Comparison of ENCODE assay signal across 9 cellular contexts in genomic region chr2:233353101-233353768, GRCh38. TPM values are rescaled to one million over a fixed set of nuclear protein-coding genes. Genes with fewer than 3 reads are reported as not detected.
DNase-seq lines count a peak whose midpoint lies in the region; ATAC-seq and TF ChIP-seq lines count a peak whose summit lies in the region.
"Had no signal": no experiment of that assay in that cellular context is flagged by ENCODE, and none has a peak within 500 bp of the region (broad histone marks: within the 10 kb centered on the region; RNA-seq: fewer than 3 reads in every experiment).

No MANE protein-coding gene starts in this region.

- no peak for ATAC-seq in CD4-positive, CD25-positive, alpha-beta regulatory T cell (ENCODE audit: low read depth in 2 of 2)
- peak; percentile 14 for ATAC-seq in HG02973 (IDR thresholded peaks at IDR 0.05; ENCODE audit: unreplicated experiment)
- ATAC-seq in naive B cell (ENCODE audit: low read depth in 2 of 2) = no peak

- H3K4me3 Mint-ChIP-seq in CD4-positive, CD25-positive, alpha-beta regulatory T cell = peak overlapping the region; percentile 84 to 98 (median 92)
- H3K4me3 Mint-ChIP-seq in MCF 10A (ENCODE audit: unreplicated experiment) = peak overlapping the region; percentile 75
- H3K4me3 Mint-ChIP-seq in naive B cell = peak overlapping the region; percentile 90 to 100 (median 98)

- peaks cover 42% of the 10 kb centered on the region for H3K4me1 ChIP-seq in CD4-positive, CD25-positive, alpha-beta regulatory T cell (ENCODE audit: control insufficient read depth, insufficient read depth, low read length, poor library complexity, severe bottlenecking)

- peak overlapping the region; percentile 89 to 97 (median 93) for H3K27ac Mint-ChIP-seq in CD4-positive, CD25-positive, alpha-beta regulatory T cell
- no peak overlapping the region for H3K27ac Mint-ChIP-seq in MCF 10A (ENCODE audit: low read depth, unreplicated experiment)
- peak overlapping the region; percentile 96 to 100 (median 99) for H3K27ac Mint-ChIP-seq in naive B cell

- H3K4me3 ChIP-seq in CD4-positive, CD25-positive, alpha-beta regulatory T cell (ENCODE audit: low read depth, low read length) = no peak overlapping the region

- H3K9me3 ChIP-seq in CD4-positive, CD25-positive, alpha-beta regulatory T cell (ENCODE audit: control insufficient read depth in 2 of 2, low read length in 2 of 2) = no peaks in the 10 kb centered on the region

- H3K27me3 Mint-ChIP-seq in CD4-positive, CD25-positive, alpha-beta regulatory T cell = peaks cover 11% of the 10 kb centered on the region
- no peaks in the 10 kb centered on the region for H3K27me3 Mint-ChIP-seq in MCF 10A (ENCODE audit: insufficient read depth, unreplicated experiment)
- no peaks in the 10 kb centered on the region for H3K27me3 Mint-ChIP-seq in naive B cell

- BruUV-seq in MCF 10A (replicated peaks; lab: Mats Ljungman, UMichigan) = no TSS peak

- H3K27me3 ChIP-seq in CD4-positive, CD25-positive, alpha-beta regulatory T cell (ENCODE audit: control insufficient read depth, insufficient read depth, low read length) = no peaks in the 10 kb centered on the region

- intact Hi-C loops in MCF 10A (cut with micrococcal nuclease) = loop anchor here (5.0 kb wide), 1 partner anchor 61 kb away; no protein-coding TSS in a partner anchor

- H3K36me3 Mint-ChIP-seq in CD4-positive, CD25-positive, alpha-beta regulatory T cell = peaks cover 16% of the 10 kb centered on the region
- H3K36me3 Mint-ChIP-seq in MCF 10A (ENCODE audit: insufficient read depth, unreplicated experiment) = peaks cover 6% of the 10 kb centered on the region
- peaks cover 0 to 5% of the 10 kb centered on the region in 2 donors for H3K36me3 Mint-ChIP-seq in naive B cell

- no peak overlapping the region for H3K27ac ChIP-seq in CD4-positive, CD25-positive, alpha-beta regulatory T cell (ENCODE audit: insufficient read depth, low read length, poor library complexity, severe bottlenecking)

- CTCF ChIA-PET in MCF 10A (lab: Yijun Ruan, JAX) = interaction anchor here (0.7 to 1.7 kb wide), 10 partner anchors 9 to 90 kb away, joined by 3 to 10 read pairs (median 4); no protein-coding TSS in a partner anchor

- no peak for TF ChIP-seq CTCF in MCF 10A (IDR thresholded peaks at IDR 0.05; ENCODE audit: unreplicated experiment)

- peaks cover 7% of the 10 kb centered on the region for H3K36me3 ChIP-seq in CD4-positive, CD25-positive, alpha-beta regulatory T cell (ENCODE audit: control insufficient read depth, insufficient read depth, low read length)

- no peaks in the 10 kb centered on the region for H3K9me3 Mint-ChIP-seq in CD4-positive, CD25-positive, alpha-beta regulatory T cell
- H3K9me3 Mint-ChIP-seq in MCF 10A (ENCODE audit: unreplicated experiment) (no peaks in the 10 kb centered on the region), naive B cell (peaks cover 0 to 2% (median 0%) of the 10 kb centered on the region in 7 donors)

- H3K4me1 Mint-ChIP-seq in CD4-positive, CD25-positive, alpha-beta regulatory T cell = peaks cover 0 to 55% (median 41%) of the 10 kb centered on the region in 4 donors
- peaks cover 61% of the 10 kb centered on the region for H3K4me1 Mint-ChIP-seq in MCF 10A (ENCODE audit: insufficient read depth, unreplicated experiment)
- peaks cover 71 to 88% (median 86%) of the 10 kb centered on the region in 3 donors for H3K4me1 Mint-ChIP-seq in naive B cell

- POLR2A ChIA-PET in MCF 10A (lab: Yijun Ruan, JAX) = interaction anchor here (0.6 to 1.5 kb wide), 3 partner anchors 31 to 72 kb away, joined by 3 to 5 read pairs (median 4); no protein-coding TSS in a partner anchor

- no peak for DNase-seq in CD4-positive, CD25-positive, alpha-beta regulatory T cell
- DNase-seq in MCF 10A (ENCODE audit: unreplicated experiment) (no peak), naive B cell (peak; percentile 27), T1000 (lab: John Stamatoyannopoulos, UW) (no peak), NCI-H2107 treated with DMSO at 0.1 percent for 48 hours (lab: John Stamatoyannopoulos, UW; ENCODE audit: unreplicated experiment) (no peak), NCI-H82 treated with DMSO at 0.1 percent for 48 hours (lab: John Stamatoyannopoulos, UW; ENCODE audit: unreplicated experiment) (no peak), foreskin melanocyte (no peak)

RNA-seq across cellular contexts. Expression of gene DGKD, which starts 1.1 kb away (rescaled TPM):
- 161 TPM for total RNA-seq in CD4-positive, CD25-positive, alpha-beta regulatory T cell
- polyA plus RNA-seq in CD4-positive, CD25-positive, alpha-beta regulatory T cell = 10 to 100 TPM; 11.3 to 12.7 (median 11.4) TPM
- total RNA-seq in MCF 10A (2022) = 55.7 and 59.1 TPM in 2 replicates
- 100 to 1,000 TPM in 1 of 6 donors, 10 to 100 TPM in 5; 38.0 to 111 (median 67.7) TPM for polyA plus RNA-seq in naive B cell (ENCODE audit: low read depth in 6 of 6)

RNA-seq across cellular contexts. Expression of gene SAG, which starts 45.6 kb away (rescaled TPM):
- total RNA-seq in CD4-positive, CD25-positive, alpha-beta regulatory T cell = 1.7 TPM
- polyA plus RNA-seq in CD4-positive, CD25-positive, alpha-beta regulatory T cell = not detected
- not detected in 2 replicates for total RNA-seq in MCF 10A (2022)
- polyA plus RNA-seq in naive B cell (ENCODE audit: low read depth in 6 of 6) = not detected
- total RNA-seq: dermis blood vessel endothelial cell had no signal
